In genomic region chr7:12211054-12212050, GRCh38 we compare ENCODE assay signal across 8 cellular contexts. TPM values are rescaled to one million over a fixed set of nuclear protein-coding genes. Genes with fewer than 3 reads are reported as not detected.
DNase-seq lines count a peak whose midpoint lies in the region; ATAC-seq, FAIRE-seq and TF ChIP-seq lines count a peak whose summit lies in the region.

TMEM106B (plus strand) TSS chr7:12211294; CDS start chr7:12214811, 3,517 bp downstream.

- H3K9me3 ChIP-seq in upper lobe of right lung = no peaks in the 10 kb centered on the region

- H3K4me1 ChIP-seq in upper lobe of right lung = peaks cover 11% of the 10 kb centered on the region

- peak within 1 kb of the TSS; percentile 95 for H3K27ac ChIP-seq in upper lobe of right lung

- FAIRE-seq in GM12892 (lab: Jason Lieb, UNC) = peak; percentile 100

- no peaks in the 10 kb centered on the region for H3K27me3 ChIP-seq in upper lobe of right lung

- TF ChIP-seq CTCF in upper lobe of right lung (IDR thresholded peaks at IDR 0.05) = no peak

- H3K4me3 ChIP-seq in upper lobe of right lung = peak within 1 kb of the TSS; percentile 77

- peak; percentile 71 for TF ChIP-seq POLR2A in GM12892 (IDR thresholded peaks at IDR 0.05; ENCODE audit: low read depth, low read length)

- intact Hi-C loops in T-helper 1 cell treated with Interleukin-12 subunit alpha and Interleukin-12 subunit beta and Interleukin-4 antibody, amounts not matched to agents 30 ng/mL and 1 ng/mL, for 36 hours (cut with micrococcal nuclease) = loop anchor here (1.0 kb wide), 10 partner anchors 12 to 1271 kb away; partner anchors contain the start of genes ARL4A and PHF14
- intact Hi-C loops in left cardiac atrium (cut with DNase I) = no loop called here
- intact Hi-C loops in posterior vena cava (cut with DNase I) = no loop called here
- intact Hi-C loops in upper lobe of right lung (cut with DNase I) = no loop called here

- DNase-seq in GM12892 (ENCODE audit: insufficient read length) = peak; percentile 57
- peak; percentile 95 for DNase-seq in NCI-H1436 (lab: John Stamatoyannopoulos, UW)
- peak; percentile 81 for DNase-seq in amniotic stem cell (lab: John Stamatoyannopoulos, UW)
- peak; percentile 99 for DNase-seq in left cardiac atrium
- peak; percentile 99 for DNase-seq in posterior vena cava (ENCODE audit: low spot score)
- DNase-seq in upper lobe of right lung = peak; percentile 100

- peaks cover 9% of the 10 kb centered on the region for H3K36me3 ChIP-seq in upper lobe of right lung

- peak; percentile 98 for ATAC-seq in HG02840 (IDR thresholded peaks at IDR 0.05; ENCODE audit: low FRiP score, unreplicated experiment)
- ATAC-seq in left cardiac atrium = peak; percentile 99 to 100
- ATAC-seq in upper lobe of right lung = peak; percentile 98

RNA-seq across cellular contexts. Expression of gene TMEM106B, which starts in this region (rescaled TPM):
- polyA plus RNA-seq in GM12892 (2012; ENCODE audit: missing spikeins) = 11.4 TPM
- total RNA-seq in T-helper 1 cell treated with Interleukin-12 subunit alpha and Interleukin-12 subunit beta and Interleukin-4 antibody, amounts not matched to agents 30 ng/mL and 1 ng/mL, for 36 hours = 31.5 and 32.4 TPM in 2 replicates
- total RNA-seq in left cardiac atrium (10 to 100 TPM; 43.3 to 48.2 TPM), posterior vena cava (10 to 100 TPM; 47.2 to 49.0 TPM), upper lobe of right lung (37.5 TPM)

Comparison
In these comparisons a context has a peak if more than half of its experiments do, and no peak if none do; other contexts are left out.
1. Peak in every context shown above with its lines: DNase-seq, ATAC-seq, H3K4me3 ChIP-seq and H3K27ac ChIP-seq.